8 cellular contexts compared by ENCODE assay signal in the genomic region with DNA sequence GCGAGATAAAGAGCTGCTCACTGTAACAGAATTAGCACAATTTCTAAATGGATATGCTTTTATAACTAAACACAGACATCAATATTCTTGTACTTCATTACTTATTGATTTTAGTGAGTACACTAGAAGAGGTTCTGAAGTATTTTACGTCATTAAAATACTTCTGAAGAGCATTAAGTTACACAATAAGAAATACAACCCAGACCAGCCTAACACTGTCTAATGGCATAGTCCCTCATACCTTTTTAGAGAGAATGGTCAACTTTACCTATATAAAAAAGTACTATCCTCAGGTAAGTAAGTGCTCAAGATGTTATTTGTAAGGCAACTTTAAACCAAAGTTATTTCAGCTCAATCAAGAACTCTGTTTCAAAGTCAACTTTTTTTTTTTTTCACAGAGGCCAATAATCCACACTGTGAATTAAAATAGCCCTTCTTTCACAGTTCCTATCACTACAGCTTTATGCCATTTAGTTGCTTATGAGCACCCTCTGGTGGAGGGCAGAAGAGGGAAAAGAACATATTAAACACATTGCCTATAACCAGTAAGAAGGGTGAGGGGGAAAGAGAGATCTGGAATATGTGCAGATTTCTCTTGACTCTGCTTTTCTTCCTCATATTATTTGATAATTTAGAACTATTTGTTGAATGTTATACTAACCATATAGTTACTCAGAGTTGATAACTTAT.
DNase-seq lines count a peak whose midpoint lies in the region; TF ChIP-seq lines count a peak whose summit lies in the region.

No MANE protein-coding gene starts in this region.

- CTCF ChIA-PET in activated CD4-positive, alpha-beta memory T cell treated with anti-CD3 and anti-CD28 coated beads, Interleukin-2, amount 10 ng/mL, durations not matched to agents 7 days and 5 days (lab: Charles Lee), result interaction anchor here (0.8 to 2.2 kb wide), 5 partner anchors 8 to 236 kb away, joined by 3 to 13 read pairs (median 5); no protein-coding TSS in a partner anchor

- H3K36me3 Mint-ChIP-seq in activated CD4-positive, alpha-beta memory T cell treated with anti-CD3 and anti-CD28 coated beads, Interleukin-2, amount 10 ng/mL, durations not matched to agents 7 days and 5 days (ENCODE audit: low read depth), result no peaks in the 10 kb centered on the region

- no peaks in the 10 kb centered on the region for H3K27me3 Mint-ChIP-seq in activated CD4-positive, alpha-beta memory T cell treated with anti-CD3 and anti-CD28 coated beads, Interleukin-2, amount 10 ng/mL, durations not matched to agents 7 days and 5 days

- POLR2A ChIA-PET in activated CD4-positive, alpha-beta memory T cell treated with anti-CD3 and anti-CD28 coated beads, Interleukin-2, amount 10 ng/mL, durations not matched to agents 7 days and 5 days (lab: Charles Lee), result interaction anchor here (1.0 kb wide), 1 partner anchor 27 kb away, joined by 3 read pairs; no protein-coding TSS in a partner anchor

- TF ChIP-seq CTCF in retinal pigment epithelial cell (conservative IDR thresholded peaks at IDR 0.05; ENCODE audit: low read depth, low read length), result peak; percentile 72

- peak; percentile 54 for DNase-seq in EL
- DNase-seq in HK-2 (ENCODE audit: unreplicated experiment), result peak; percentile 17
- DNase-seq in NOMO-1 treated with DMSO at 0.1 percent for 48 hours (lab: John Stamatoyannopoulos, UW; ENCODE audit: unreplicated experiment), result peak; percentile 31
- DNase-seq in epidermal melanocyte (ENCODE audit: insufficient read length, low spot score), result peak; percentile 29
- DNase-seq in retinal pigment epithelial cell (ENCODE audit: low read depth), result no peak
- no peak for DNase-seq in activated CD8-positive, alpha-beta memory T cell treated with anti-CD3 and anti-CD28 coated beads, Interleukin-2, amount 50 U/mL, for 48 hours
- no peak for DNase-seq in activated CD4-positive, alpha-beta memory T cell treated with anti-CD3 and anti-CD28 coated beads, Interleukin-2, amount 10 ng/mL, durations not matched to agents 7 days and 5 days
- no peak for DNase-seq in GM19238 (ENCODE audit: insufficient read length, low spot score)

- no peak overlapping the region for H3K27ac Mint-ChIP-seq in activated CD4-positive, alpha-beta memory T cell treated with anti-CD3 and anti-CD28 coated beads, Interleukin-2, amount 10 ng/mL, durations not matched to agents 7 days and 5 days

- no peaks in the 10 kb centered on the region for H3K9me3 Mint-ChIP-seq in activated CD4-positive, alpha-beta memory T cell treated with anti-CD3 and anti-CD28 coated beads, Interleukin-2, amount 10 ng/mL, durations not matched to agents 7 days and 5 days

- H3K4me3 Mint-ChIP-seq in activated CD4-positive, alpha-beta memory T cell treated with anti-CD3 and anti-CD28 coated beads, Interleukin-2, amount 10 ng/mL, durations not matched to agents 7 days and 5 days, result no peak overlapping the region

- H3K4me3 ChIP-seq in retinal pigment epithelial cell (ENCODE audit: low read length), result no peak overlapping the region

- H3K4me1 Mint-ChIP-seq in activated CD4-positive, alpha-beta memory T cell treated with anti-CD3 and anti-CD28 coated beads, Interleukin-2, amount 10 ng/mL, durations not matched to agents 7 days and 5 days, result no peaks in the 10 kb centered on the region

Comparison
In these comparisons a context has a peak if more than half of its experiments do, and no peak if none do; other contexts are left out.
1. DNase-seq: peak in EL (single experiment), HK-2 (single experiment), NOMO-1 treated with DMSO at 0.1 percent for 48 hours (single experiment) and epidermal melanocyte (single experiment); none in retinal pigment epithelial cell (single experiment), activated CD8-positive, alpha-beta memory T cell treated with anti-CD3 and anti-CD28 coated beads, Interleukin-2, amount 50 U/mL, for 48 hours (single experiment), activated CD4-positive, alpha-beta memory T cell treated with anti-CD3 and anti-CD28 coated beads, Interleukin-2, amount 10 ng/mL, durations not matched to agents 7 days and 5 days (single experiment) and GM19238 (single experiment).